ENCODE assay signal across 15 cellular contexts in genomic region chr5:119378075-119378699, GRCh38. TPM values are rescaled to one million over a fixed set of nuclear protein-coding genes. Genes with fewer than 3 reads are reported as not detected.
DNase-seq lines count a peak whose midpoint lies in the region; ATAC-seq and TF ChIP-seq lines count a peak whose summit lies in the region.
"Had no signal": no experiment of that assay in that cellular context is flagged by ENCODE, and none has a peak within 500 bp of the region (broad histone marks: within the 10 kb centered on the region; RNA-seq: fewer than 3 reads in every experiment).

No MANE protein-coding gene starts in this region.

- no peak overlapping the region for H3K4me3 ChIP-seq in coronary artery
- H3K4me3 ChIP-seq: A549, stomach had no signal

- peak overlapping the region; percentile 2 to 32 for H3K27ac ChIP-seq in coronary artery
- H3K27ac ChIP-seq: A549, HL-60 had no signal

- ATAC-seq in stimulated activated naive B cell treated with anti-CD40 and anti-IgM and Interleukin-4, amounts not matched to agents 10 μg/mL and 1 μg/mL and 100 μg/mL, for 72 hours (replicated peaks): no peak
- no peak for ATAC-seq in esophagus mucosa
- ATAC-seq: A549 had no signal

- TF ChIP-seq CTCF in coronary artery (IDR thresholded peaks at IDR 0.05): no peak

- peaks cover 47% of the 10 kb centered on the region for H3K4me1 Mint-ChIP-seq in activated CD4-positive, alpha-beta T cell treated with anti-CD3 and anti-CD28 coated beads, Interleukin-2, amount 10 ng/mL, durations not matched to agents 24 days and 14 days
- peaks cover 36 to 58% (median 51%) of the 10 kb centered on the region in 3 donors for H3K4me1 Mint-ChIP-seq in IgD-negative memory B cell
- H3K4me1 Mint-ChIP-seq in stimulated activated naive B cell treated with anti-CD40 and anti-IgM and Interleukin-4, amounts not matched to agents 10 μg/mL and 1 μg/mL and 100 μg/mL, for 72 hours: peaks cover 27 to 70% of the 10 kb centered on the region in 2 donors

- no peaks in the 10 kb centered on the region for H3K9me3 Mint-ChIP-seq in activated CD4-positive, alpha-beta T cell treated with anti-CD3 and anti-CD28 coated beads, Interleukin-2, amount 10 ng/mL, durations not matched to agents 24 days and 14 days
- H3K9me3 Mint-ChIP-seq in IgD-negative memory B cell: no peaks in the 10 kb centered on the region
- no peaks in the 10 kb centered on the region for H3K9me3 Mint-ChIP-seq in stimulated activated naive B cell treated with anti-CD40 and anti-IgM and Interleukin-4, amounts not matched to agents 10 μg/mL and 1 μg/mL and 100 μg/mL, for 72 hours

- peaks cover 58% of the 10 kb centered on the region for H3K36me3 Mint-ChIP-seq in activated CD4-positive, alpha-beta T cell treated with anti-CD3 and anti-CD28 coated beads, Interleukin-2, amount 10 ng/mL, durations not matched to agents 24 days and 14 days (ENCODE audit: low read depth)
- H3K36me3 Mint-ChIP-seq in IgD-negative memory B cell: peaks cover 8% of the 10 kb centered on the region
- peaks cover 15 to 45% of the 10 kb centered on the region in 2 donors for H3K36me3 Mint-ChIP-seq in stimulated activated naive B cell treated with anti-CD40 and anti-IgM and Interleukin-4, amounts not matched to agents 10 μg/mL and 1 μg/mL and 100 μg/mL, for 72 hours

- no peaks in the 10 kb centered on the region for H3K27me3 Mint-ChIP-seq in activated CD4-positive, alpha-beta T cell treated with anti-CD3 and anti-CD28 coated beads, Interleukin-2, amount 10 ng/mL, durations not matched to agents 24 days and 14 days
- no peaks in the 10 kb centered on the region for H3K27me3 Mint-ChIP-seq in IgD-negative memory B cell
- no peaks in the 10 kb centered on the region for H3K27me3 Mint-ChIP-seq in stimulated activated naive B cell treated with anti-CD40 and anti-IgM and Interleukin-4, amounts not matched to agents 10 μg/mL and 1 μg/mL and 100 μg/mL, for 72 hours

- intact Hi-C loops in activated CD4-positive, alpha-beta T cell treated with anti-CD3 and anti-CD28 coated beads, Interleukin-2, amount 10 ng/mL, durations not matched to agents 24 days and 14 days (cut with micrococcal nuclease): loop anchor here (2.0 kb wide), 1 partner anchor 17 kb away; no protein-coding TSS in a partner anchor

- H3K4me3 Mint-ChIP-seq in activated CD4-positive, alpha-beta T cell treated with anti-CD3 and anti-CD28 coated beads, Interleukin-2, amount 10 ng/mL, durations not matched to agents 24 days and 14 days: peak overlapping the region; percentile 44
- H3K4me3 Mint-ChIP-seq in IgD-negative memory B cell: peak overlapping the region in 1 of 4 donors; percentile 52
- no peak overlapping the region for H3K4me3 Mint-ChIP-seq in stimulated activated naive B cell treated with anti-CD40 and anti-IgM and Interleukin-4, amounts not matched to agents 10 μg/mL and 1 μg/mL and 100 μg/mL, for 72 hours

- DNase-seq in activated CD4-positive, alpha-beta T cell treated with anti-CD3 and anti-CD28 coated beads, Interleukin-2, amount 10 ng/mL, durations not matched to agents 24 days and 14 days: no peak
- DNase-seq in activated CD4-positive, alpha-beta T cell treated with anti-CD3 and anti-CD28 coated beads for 48 hours: no peak
- DNase-seq in coronary artery (ENCODE audit: low spot score): no peak
- no peak for DNase-seq in stimulated activated naive B cell treated with anti-CD40 and anti-IgM and Interleukin-4, amounts not matched to agents 10 μg/mL and 1 μg/mL and 100 μg/mL, for 72 hours
- no peak for DNase-seq in Kasumi-1 (lab: John Stamatoyannopoulos, UW)
- no peak for DNase-seq in NCI-H1105 treated with DMSO at 0.1 percent for 48 hours (lab: John Stamatoyannopoulos, UW)
- DNase-seq: activated CD4-positive, alpha-beta T cell treated with anti-CD3 and anti-CD28 coated beads, Interleukin-2, amount 50 U/mL, for 48 hours; amniotic stem cell; NCI-H1694 treated with DMSO at 0.1 percent for 48 hours; NCI-H524; stomach had no signal

- H3K27ac Mint-ChIP-seq in activated CD4-positive, alpha-beta T cell treated with anti-CD3 and anti-CD28 coated beads, Interleukin-2, amount 10 ng/mL, durations not matched to agents 24 days and 14 days: peak overlapping the region; percentile 77
- H3K27ac Mint-ChIP-seq in IgD-negative memory B cell: peak overlapping the region; percentile 23 to 75 (median 46)
- H3K27ac Mint-ChIP-seq in stimulated activated naive B cell treated with anti-CD40 and anti-IgM and Interleukin-4, amounts not matched to agents 10 μg/mL and 1 μg/mL and 100 μg/mL, for 72 hours: peak overlapping the region; percentile 39

RNA-seq across cellular contexts. Expression of gene TNFAIP8, which starts 22.4 kb away (rescaled TPM):
- total RNA-seq in activated CD4-positive, alpha-beta T cell treated with anti-CD3 and anti-CD28 coated beads, Interleukin-2, amount 10 ng/mL, durations not matched to agents 24 days and 14 days: 188 and 193 TPM in 2 replicates
- 285 TPM for polyA plus RNA-seq in IgD-negative memory B cell
- 15.3 TPM for total RNA-seq in esophagus mucosa

Comparison
In these comparisons a context has a peak if more than half of its experiments do, and no peak if none do; other contexts are left out.
1. RNA of gene TNFAIP8, which starts 22.4 kb away (total RNA-seq): 188 to 193 TPM in activated CD4-positive, alpha-beta T cell treated with anti-CD3 and anti-CD28 coated beads, Interleukin-2, amount 10 ng/mL, durations not matched to agents 24 days and 14 days; 15.3 TPM in esophagus mucosa (single experiment); every median in the first group is over 10 times any median in the second.
2. Peak in every context shown above with its lines, with median percentiles within 50 percentile points of each other: H3K27ac Mint-ChIP-seq.